Comparison of ENCODE assay signal across 1 cellular context in the genomic region with DNA sequence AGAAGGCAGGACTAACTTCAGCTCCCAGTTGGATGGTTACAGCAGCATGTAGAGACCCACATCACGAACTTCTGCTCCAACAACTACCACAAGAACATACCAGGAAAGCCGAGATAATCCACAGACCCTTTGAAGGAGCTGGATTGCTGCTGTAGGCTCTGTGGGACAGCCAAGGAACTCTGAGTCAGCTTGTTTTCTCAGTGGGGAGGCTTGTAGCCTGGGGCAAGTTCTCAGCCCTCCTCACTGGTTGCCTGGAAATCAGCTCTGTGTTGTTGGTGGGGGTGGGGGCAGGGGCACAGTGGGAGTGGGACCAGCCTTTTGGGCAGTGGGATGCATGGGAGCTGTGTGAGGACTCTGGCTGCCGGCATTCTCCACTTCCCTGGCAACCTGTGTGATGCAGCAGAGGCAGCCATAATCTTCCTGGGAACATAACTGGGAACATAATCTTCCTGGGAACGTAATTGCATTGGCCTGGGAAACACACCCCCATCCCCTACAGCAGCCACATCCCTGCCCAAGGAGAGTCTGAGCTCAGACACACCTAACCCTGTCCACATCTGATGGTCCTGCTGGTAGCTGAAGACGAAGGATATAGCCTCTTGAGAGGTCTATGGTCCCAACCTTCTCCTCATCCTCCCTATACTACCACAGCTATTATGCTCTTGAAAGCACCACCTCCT.
TF ChIP-seq lines count a peak whose summit lies in the region.

No MANE protein-coding gene starts in this region.

TF ChIP-seq in K562, 482 proteins besides CTCF, POLR2A, EP300 and RAD21 (continued from another document):
- no peak for TF ChIP-seq MYNN (IDR thresholded peaks at IDR 0.05)
- no peak for TF ChIP-seq MYNN (CRISPR knock-in tag; IDR thresholded peaks at IDR 0.05)
- no peak for TF ChIP-seq HMBOX1 (IDR thresholded peaks at IDR 0.05)
- TF ChIP-seq KDM5B (IDR thresholded peaks at IDR 0.05; ENCODE audit: insufficient replicate concordance, low read depth, low read length): no peak
